In the genomic region with DNA sequence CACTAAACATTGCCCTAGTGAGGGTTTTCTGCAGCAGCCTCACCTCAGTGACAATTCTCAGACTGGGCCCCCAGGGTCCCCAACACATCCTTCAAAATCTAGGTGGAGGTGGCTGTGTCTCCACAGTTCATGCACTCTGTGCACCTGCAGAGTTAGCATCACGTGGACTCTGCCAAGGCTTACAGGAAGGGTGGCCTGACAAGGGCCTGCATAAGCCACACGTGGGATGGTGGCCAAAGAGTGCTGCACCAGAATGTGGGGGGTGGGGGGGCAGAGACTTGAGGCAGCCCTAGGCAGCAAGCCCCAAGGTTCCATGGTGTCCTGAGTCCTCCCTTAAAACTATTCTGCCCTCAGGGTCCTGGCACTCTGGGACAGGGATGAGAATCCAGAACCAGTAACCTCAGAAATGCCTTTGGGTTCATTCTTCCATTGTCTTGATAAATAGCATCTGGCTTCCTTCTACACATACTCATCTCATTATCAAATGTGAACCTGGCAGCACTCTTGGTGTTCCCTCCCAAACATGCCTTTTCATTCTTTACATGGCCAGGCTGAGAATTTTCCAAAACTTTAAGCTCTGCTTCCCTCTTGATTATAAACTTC, we compare ENCODE assay signal across 13 cellular contexts. TPM values are rescaled to one million over a fixed set of nuclear protein-coding genes. Genes with fewer than 3 reads are reported as not detected.
A peak's percentile ranks its signal among the peaks of the same experiment; 100 is the strongest.
DNase-seq lines count a peak whose midpoint lies in the region; ATAC-seq and TF ChIP-seq lines count a peak whose summit lies in the region.
"Had no signal": no experiment of that assay in that cellular context is flagged by ENCODE, and none has a peak within 500 bp of the region (broad histone marks: within the 10 kb centered on the region; RNA-seq: fewer than 3 reads in every experiment).

No MANE protein-coding gene starts in this region.

- no peaks in the 10 kb centered on the region for H4K20me1 ChIP-seq in OCI-LY7 (ENCODE audit: insufficient read depth, low read length)

- peaks cover 34% of the 10 kb centered on the region for H3K4me1 ChIP-seq in OCI-LY7 (ENCODE audit: insufficient read depth, low read length, poor library complexity, severe bottlenecking)

- intact Hi-C loops in activated CD4-positive, alpha-beta memory T cell treated with anti-CD3 and anti-CD28 coated beads for 36 hours (cut with micrococcal nuclease), result loop anchor here (10.0 kb wide), 1 partner anchor 1172 kb away; no protein-coding TSS in a partner anchor
- intact Hi-C loops in OCI-LY7 (cut with micrococcal nuclease; ENCODE audit: unreplicated experiment), result loop anchor here (2.0 kb wide), 1 partner anchor 78 kb away; a partner anchor contains a TSS

- POLR2A ChIA-PET in activated CD4-positive, alpha-beta memory T cell treated with anti-CD3 and anti-CD28 coated beads for 36 hours (lab: Charles Lee), result interaction anchor here (0.7 to 4.0 kb wide), 3 partner anchors 15 to 97 kb away, joined by 3 to 28 read pairs (median 3); no protein-coding TSS in a partner anchor
- POLR2A ChIA-PET in activated CD4-positive, alpha-beta memory T cell treated with anti-CD3 and anti-CD28 coated beads, Interleukin-2, amount 10 ng/mL, durations not matched to agents 7 days and 5 days (lab: Charles Lee), result interaction anchor here (2.4 to 5.5 kb wide), 4 partner anchors 13 to 146 kb away, joined by 10 to 57 read pairs (median 50); a partner anchor contains a TSS
- POLR2A ChIA-PET in OCI-LY7 (lab: Charles Lee), result interaction anchor here (0.7 kb wide), 2 partner anchors 52 to 89 kb away, joined by 3 read pairs; no protein-coding TSS in a partner anchor

- DNase-seq in activated CD4-positive, alpha-beta memory T cell treated with anti-CD3 and anti-CD28 coated beads for 36 hours, result no peak
- DNase-seq in activated CD4-positive, alpha-beta memory T cell treated with anti-CD3 and anti-CD28 coated beads, Interleukin-2, amount 10 ng/mL, durations not matched to agents 7 days and 5 days, result no peak
- DNase-seq in OCI-LY7 (ENCODE audit: low spot score), result peak; percentile 51
- DNase-seq in fibroblast of peridontal ligament (ENCODE audit: extremely low read depth), result peak; percentile 29
- DNase-seq in stimulated activated naive B cell treated with anti-CD40 and anti-IgM and Interleukin-4, amounts not matched to agents 10 μg/mL and 1 μg/mL and 100 μg/mL, for 72 hours, result no peak
- DNase-seq in stimulated activated CD4-positive, alpha-beta T cell treated with anti-CD3 and anti-CD28 coated beads, Interleukin-4, amount 100 ng/mL, for 24 hours, result no peak
- no peak for DNase-seq in NCI-H748 treated with DMSO at 0.1 percent for 48 hours (lab: John Stamatoyannopoulos, UW)
- DNase-seq in kidney glomerular epithelial cell (lab: John Stamatoyannopoulos, UW), result no peak
- DNase-seq: activated CD8-positive, alpha-beta memory T cell treated with anti-CD3 and anti-CD28 coated beads, Interleukin-2, amount 50 U/mL, for 48 hours; EL; KBM-7; NCI-H187 treated with DMSO at 0.1 percent for 48 hours had no signal

- 0 out of 2 replicates have a peak overlapping the region, but pooled peaks have one; percentile 11 for H3K4me2 ChIP-seq in OCI-LY7 (ENCODE audit: low read length)

- no peak overlapping the region for H3K4me3 ChIP-seq in OCI-LY7 (ENCODE audit: low read depth, low read length, poor library complexity, severe bottlenecking)

- no peaks in the 10 kb centered on the region for H3K36me3 ChIP-seq in OCI-LY7 (ENCODE audit: insufficient read depth, low read length)

- CTCF ChIA-PET in activated CD4-positive, alpha-beta memory T cell treated with anti-CD3 and anti-CD28 coated beads for 36 hours (lab: Charles Lee), result interaction anchor here (0.9 to 6.2 kb wide), 4 partner anchors 52 to 93 kb away, joined by 3 to 53 read pairs (median 4); no protein-coding TSS in a partner anchor
- CTCF ChIA-PET in activated CD4-positive, alpha-beta memory T cell treated with anti-CD3 and anti-CD28 coated beads, Interleukin-2, amount 10 ng/mL, durations not matched to agents 7 days and 5 days (lab: Charles Lee), result interaction anchor here (0.7 to 6.2 kb wide), 4 partner anchors 52 to 89 kb away, joined by 4 to 170 read pairs (median 20); no protein-coding TSS in a partner anchor
- CTCF ChIA-PET in OCI-LY7 (lab: Charles Lee; ENCODE audit: unreplicated experiment), result no interaction called here

- H3K27me3 Mint-ChIP-seq in activated CD4-positive, alpha-beta memory T cell treated with anti-CD3 and anti-CD28 coated beads for 36 hours, result no peaks in the 10 kb centered on the region
- H3K27me3 Mint-ChIP-seq in activated CD4-positive, alpha-beta memory T cell treated with anti-CD3 and anti-CD28 coated beads, Interleukin-2, amount 10 ng/mL, durations not matched to agents 7 days and 5 days, result no peaks in the 10 kb centered on the region
- no peaks in the 10 kb centered on the region for H3K27me3 Mint-ChIP-seq in stimulated activated naive B cell treated with anti-CD40 and anti-IgM and Interleukin-4, amounts not matched to agents 10 μg/mL and 1 μg/mL and 100 μg/mL, for 72 hours

- H3K79me2 ChIP-seq in OCI-LY7 (ENCODE audit: insufficient read depth, low read depth, low read length), result peaks cover 4% of the 10 kb centered on the region; the same call in 1 of the 2 replicates

- no peak for TF ChIP-seq CTCF in OCI-LY7 (conservative IDR thresholded peaks at IDR 0.05; ENCODE audit: low read length)

- no peak overlapping the region for H2AFZ ChIP-seq in OCI-LY7 (ENCODE audit: low read length)

- no peaks in the 10 kb centered on the region for H3K9me2 ChIP-seq in OCI-LY7 (ENCODE audit: insufficient read depth, low read length)

- H3K9me3 ChIP-seq in OCI-LY7 (ENCODE audit: low read length), result no peaks in the 10 kb centered on the region

- no peak overlapping the region for H3K4me3 Mint-ChIP-seq in activated CD4-positive, alpha-beta memory T cell treated with anti-CD3 and anti-CD28 coated beads for 36 hours
- H3K4me3 Mint-ChIP-seq in activated CD4-positive, alpha-beta memory T cell treated with anti-CD3 and anti-CD28 coated beads, Interleukin-2, amount 10 ng/mL, durations not matched to agents 7 days and 5 days, result no peak overlapping the region
- H3K4me3 Mint-ChIP-seq in stimulated activated naive B cell treated with anti-CD40 and anti-IgM and Interleukin-4, amounts not matched to agents 10 μg/mL and 1 μg/mL and 100 μg/mL, for 72 hours, result no peak overlapping the region

- peaks cover 22% of the 10 kb centered on the region for H3K36me3 Mint-ChIP-seq in activated CD4-positive, alpha-beta memory T cell treated with anti-CD3 and anti-CD28 coated beads for 36 hours
- peaks cover 22% of the 10 kb centered on the region for H3K36me3 Mint-ChIP-seq in activated CD4-positive, alpha-beta memory T cell treated with anti-CD3 and anti-CD28 coated beads, Interleukin-2, amount 10 ng/mL, durations not matched to agents 7 days and 5 days (ENCODE audit: low read depth)
- H3K36me3 Mint-ChIP-seq in stimulated activated naive B cell treated with anti-CD40 and anti-IgM and Interleukin-4, amounts not matched to agents 10 μg/mL and 1 μg/mL and 100 μg/mL, for 72 hours, result peaks cover 5 to 14% of the 10 kb centered on the region in 2 donors

- peak overlapping the region; percentile 93 for H3K27ac Mint-ChIP-seq in activated CD4-positive, alpha-beta memory T cell treated with anti-CD3 and anti-CD28 coated beads for 36 hours
- no peak overlapping the region for H3K27ac Mint-ChIP-seq in activated CD4-positive, alpha-beta memory T cell treated with anti-CD3 and anti-CD28 coated beads, Interleukin-2, amount 10 ng/mL, durations not matched to agents 7 days and 5 days
- H3K27ac Mint-ChIP-seq in stimulated activated naive B cell treated with anti-CD40 and anti-IgM and Interleukin-4, amounts not matched to agents 10 μg/mL and 1 μg/mL and 100 μg/mL, for 72 hours, result peak overlapping the region; percentile 25

- no peak overlapping the region for H3K27ac ChIP-seq in OCI-LY7 (ENCODE audit: low read depth, low read length, poor library complexity, severe bottlenecking)

- H3K9me3 Mint-ChIP-seq in activated CD4-positive, alpha-beta memory T cell treated with anti-CD3 and anti-CD28 coated beads for 36 hours, result no peaks in the 10 kb centered on the region
- no peaks in the 10 kb centered on the region for H3K9me3 Mint-ChIP-seq in activated CD4-positive, alpha-beta memory T cell treated with anti-CD3 and anti-CD28 coated beads, Interleukin-2, amount 10 ng/mL, durations not matched to agents 7 days and 5 days
- no peaks in the 10 kb centered on the region for H3K9me3 Mint-ChIP-seq in stimulated activated naive B cell treated with anti-CD40 and anti-IgM and Interleukin-4, amounts not matched to agents 10 μg/mL and 1 μg/mL and 100 μg/mL, for 72 hours

- no TSS peak for BruUV-seq in OCI-LY7 (replicated peaks; lab: Mats Ljungman, UMichigan)

- ATAC-seq in stimulated activated naive B cell treated with anti-CD40 and anti-IgM and Interleukin-4, amounts not matched to agents 10 μg/mL and 1 μg/mL and 100 μg/mL, for 72 hours (replicated peaks), result no peak
- ATAC-seq: sciatic nerve had no signal

- H3K4me1 Mint-ChIP-seq in activated CD4-positive, alpha-beta memory T cell treated with anti-CD3 and anti-CD28 coated beads for 36 hours (ENCODE audit: low read depth), result peaks cover 71% of the 10 kb centered on the region
- peaks cover 67% of the 10 kb centered on the region for H3K4me1 Mint-ChIP-seq in activated CD4-positive, alpha-beta memory T cell treated with anti-CD3 and anti-CD28 coated beads, Interleukin-2, amount 10 ng/mL, durations not matched to agents 7 days and 5 days
- H3K4me1 Mint-ChIP-seq in stimulated activated naive B cell treated with anti-CD40 and anti-IgM and Interleukin-4, amounts not matched to agents 10 μg/mL and 1 μg/mL and 100 μg/mL, for 72 hours, result peaks cover 38 to 75% of the 10 kb centered on the region in 2 donors

RNA-seq across cellular contexts. Expression of a gene that starts 1.6 kb away (rescaled TPM):
- total RNA-seq in activated CD4-positive, alpha-beta memory T cell treated with anti-CD3 and anti-CD28 coated beads for 36 hours, result 100 to 1,000 TPM; 164 to 169 TPM
- 10 to 100 TPM; 85.0 to 86.5 TPM for total RNA-seq in activated CD4-positive, alpha-beta memory T cell treated with anti-CD3 and anti-CD28 coated beads, Interleukin-2, amount 10 ng/mL, durations not matched to agents 7 days and 5 days
- 1.2 and 1.3 TPM in 2 replicates for total RNA-seq in OCI-LY7 (2014; rRNA removed; shearing (Covaris generic))
- total RNA-seq in OCI-LY7 (2022), result 3.5 and 5.0 TPM in 2 replicates

RNA-seq across cellular contexts. Expression of a gene that starts 59.9 kb away (rescaled TPM):
- total RNA-seq in activated CD4-positive, alpha-beta memory T cell treated with anti-CD3 and anti-CD28 coated beads for 36 hours, result 10 to 100 TPM; 69.9 to 72.6 TPM
- 10 to 100 TPM; 50.0 to 51.3 TPM for total RNA-seq in activated CD4-positive, alpha-beta memory T cell treated with anti-CD3 and anti-CD28 coated beads, Interleukin-2, amount 10 ng/mL, durations not matched to agents 7 days and 5 days
- 74.7 and 78.4 TPM in 2 replicates for total RNA-seq in OCI-LY7 (2014; rRNA removed; shearing (Covaris generic))
- 166 and 167 TPM in 2 replicates for total RNA-seq in OCI-LY7 (2022)

Comparison
In these comparisons a context has a peak if more than half of its experiments do, and no peak if none do; other contexts are left out.
1. DNase-seq: peak in OCI-LY7 (single experiment) and fibroblast of peridontal ligament (single experiment); none in activated CD4-positive, alpha-beta memory T cell treated with anti-CD3 and anti-CD28 coated beads for 36 hours (single experiment), activated CD4-positive, alpha-beta memory T cell treated with anti-CD3 and anti-CD28 coated beads, Interleukin-2, amount 10 ng/mL, durations not matched to agents 7 days and 5 days (single experiment), stimulated activated naive B cell treated with anti-CD40 and anti-IgM and Interleukin-4, amounts not matched to agents 10 μg/mL and 1 μg/mL and 100 μg/mL, for 72 hours (single experiment), stimulated activated CD4-positive, alpha-beta T cell treated with anti-CD3 and anti-CD28 coated beads, Interleukin-4, amount 100 ng/mL, for 24 hours (single experiment), NCI-H748 treated with DMSO at 0.1 percent for 48 hours (single experiment) and kidney glomerular epithelial cell (single experiment).
2. RNA of a gene that starts 1.6 kb away (total RNA-seq): 164 to 169 TPM in activated CD4-positive, alpha-beta memory T cell treated with anti-CD3 and anti-CD28 coated beads for 36 hours and 85.0 to 86.5 TPM in activated CD4-positive, alpha-beta memory T cell treated with anti-CD3 and anti-CD28 coated beads, Interleukin-2, amount 10 ng/mL, durations not matched to agents 7 days and 5 days; 1.2 to 5.0 TPM in OCI-LY7; every median in the first group is over 10 times any median in the second.